ENCODE assay signal across 1 cellular context in the genomic region with DNA sequence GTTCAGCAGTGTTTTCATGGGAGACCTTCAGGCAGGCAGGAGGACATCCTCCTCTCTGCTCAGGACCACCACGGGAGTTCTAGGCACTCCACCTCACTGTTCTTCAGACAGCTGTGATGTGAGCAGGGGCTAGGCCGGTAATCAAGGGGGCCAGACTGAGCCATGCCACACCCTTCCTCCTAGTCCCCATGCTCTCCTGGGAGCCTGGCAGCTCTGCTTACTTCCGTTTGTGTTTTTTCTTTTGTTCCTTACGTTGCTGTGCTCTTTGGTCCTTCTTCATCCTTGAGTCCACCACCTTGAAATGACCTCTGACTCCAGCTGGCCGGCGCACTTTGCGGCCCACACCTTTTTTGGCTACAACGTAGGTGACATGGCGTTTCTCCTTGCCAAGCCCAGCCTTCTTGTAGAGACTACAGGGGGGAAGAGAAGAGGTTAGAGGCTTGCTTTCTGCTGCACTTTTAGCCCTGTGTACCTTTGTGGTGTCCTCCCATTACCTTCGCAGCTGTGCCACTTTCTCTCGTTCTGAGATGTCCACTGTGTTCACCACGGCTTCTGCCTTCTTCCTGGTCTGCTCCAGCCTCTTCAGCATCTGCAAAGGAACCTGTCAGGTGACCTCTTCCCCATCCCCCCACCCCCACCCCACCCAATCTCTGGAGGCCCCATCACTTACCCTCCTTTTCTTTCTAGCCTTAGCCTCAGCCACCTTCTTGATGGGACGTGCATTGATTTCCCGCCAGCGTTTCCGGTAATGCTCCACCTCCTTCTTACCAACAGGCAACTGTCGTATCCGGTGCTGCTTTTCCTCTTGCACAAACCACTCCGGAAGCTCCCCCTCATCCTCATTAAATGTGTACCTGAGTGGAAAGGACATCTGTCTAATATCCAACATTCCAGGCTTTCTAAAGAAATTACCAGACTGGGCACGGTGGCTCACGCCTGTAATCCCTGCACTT.
TF ChIP-seq lines count a peak whose summit lies in the region.

No MANE protein-coding gene starts in this region.

TF ChIP-seq in IMR-90, 13 proteins besides CTCF, POLR2A, EP300 and RAD21:
- TF ChIP-seq RCOR1 (IDR thresholded peaks at IDR 0.05; ENCODE audit: insufficient replicate concordance, low read length): no peak
- no peak for TF ChIP-seq CHD1 (IDR thresholded peaks at IDR 0.05; ENCODE audit: low read depth, low read length)
- no peak for TF ChIP-seq BHLHE40 (IDR thresholded peaks at IDR 0.05; ENCODE audit: low read depth, low read length)
- no peak for TF ChIP-seq FOS (IDR thresholded peaks at IDR 0.05; ENCODE audit: low read depth, low read length)
TF ChIP-seq in IMR-90: peak in this region for 0.
